Comparison of ENCODE assay signal across 13 cellular contexts in genomic region chrX:12672362-12673106, GRCh38.
"Had no signal": no experiment of that assay in that cellular context is flagged by ENCODE, and none has a peak within 500 bp of the region (broad histone marks: within the 10 kb centered on the region; RNA-seq: fewer than 3 reads in every experiment).

No MANE protein-coding gene starts in this region.

- H3K9me3 ChIP-seq: gastrocnemius medialis, sigmoid colon, testis had no signal

- H3K27ac ChIP-seq: coronary artery, gastrocnemius medialis, sigmoid colon, testis, WERI-Rb-1 had no signal

- H3K4me1 ChIP-seq: gastrocnemius medialis, sigmoid colon, testis had no signal

- DNase-seq: activated CD4-positive, alpha-beta T cell treated with anti-CD3 and anti-CD28 coated beads for 48 hours; activated gamma-delta T cell; central memory CD4-positive, alpha-beta T cell; effector CD4-positive, alpha-beta T cell; gastrocnemius medialis; islet precursor cell; left ventricle myocardium superior; mesendoderm; sigmoid colon; stimulated activated CD4-positive, alpha-beta T cell treated with anti-CD3 and anti-CD28 coated beads, Interleukin-2, amount 100 ng/mL, for 48 hours; testis; WERI-Rb-1 had no signal

- H3K27me3 ChIP-seq: gastrocnemius medialis, sigmoid colon, testis had no signal

- ATAC-seq: gastrocnemius medialis, left ventricle myocardium superior had no signal

- H3K4me3 ChIP-seq: coronary artery, gastrocnemius medialis, sigmoid colon, testis had no signal

- H3K36me3 ChIP-seq: gastrocnemius medialis, sigmoid colon, WERI-Rb-1 had no signal
